ENCODE assay signal across 11 cellular contexts in the genomic region with DNA sequence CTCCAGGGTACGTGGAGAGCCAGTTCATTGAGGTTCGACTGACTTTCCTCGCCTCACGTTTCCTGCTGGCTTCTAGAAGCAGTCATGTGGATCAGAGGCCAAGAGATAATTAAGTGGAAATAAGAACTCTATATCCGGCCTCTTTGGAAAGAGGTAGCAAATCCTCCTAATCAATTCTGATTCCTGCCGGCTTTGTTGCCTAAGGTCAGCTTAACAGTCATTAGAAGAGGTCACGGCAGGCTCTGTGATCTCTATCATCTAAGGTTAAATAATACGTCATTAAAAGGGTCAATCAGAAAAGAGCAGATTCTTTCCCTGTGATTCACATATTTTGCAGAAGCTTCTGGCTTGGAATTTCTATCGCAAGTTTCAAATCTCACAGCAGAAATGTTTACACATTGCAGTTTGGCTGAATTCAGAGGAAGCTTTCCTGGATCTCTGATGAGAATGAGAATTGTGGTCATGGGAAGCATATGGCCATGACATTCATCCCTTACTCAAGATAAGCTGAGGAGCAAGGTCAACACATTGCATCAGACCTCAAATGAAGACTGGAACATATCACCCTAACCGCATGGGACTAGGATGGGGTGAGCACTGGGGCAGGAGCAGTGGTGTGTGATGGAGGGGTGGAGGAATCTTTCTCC.
DNase-seq lines count a peak whose midpoint lies in the region; ATAC-seq and TF ChIP-seq lines count a peak whose summit lies in the region.
"Had no signal": no experiment of that assay in that cellular context is flagged by ENCODE, and none has a peak within 500 bp of the region (broad histone marks: within the 10 kb centered on the region; RNA-seq: fewer than 3 reads in every experiment).

No MANE protein-coding gene starts in this region.

- intact Hi-C loops in MCF 10A (cut with micrococcal nuclease): no loop called here
- intact Hi-C loops in mammary epithelial cell (cut with micrococcal nuclease): no loop called here
- intact Hi-C loops in aorta (cut with DNase I): no loop called here

- WGBS in mammary epithelial cell (ENCODE audit: low coverage, missing lambda C conversion rate): 93% methylated on average over 10 of the region's 10 CpGs
- WGBS in aorta, 2 donors: 23 to 28% methylated on average over 10 of the region's 10 CpGs

- H3K4me3 ChIP-seq in mammary epithelial cell (replicated peaks in 1 of 3; ENCODE audit: insufficient read depth in 1 of 3, low read depth in 2 of 3, low read length in 3 of 3) (no peak overlapping the region), epithelial cell of proximal tubule (ENCODE audit: low read depth, low read length) (no peak overlapping the region), muscle layer of duodenum (ENCODE audit: low read depth in 1 of 2, low read length in 2 of 2) (no peak overlapping the region), aorta (ENCODE audit: low read length in 2 of 2) (no peak overlapping the region), MM.1S (ENCODE audit: low read length) (no peak overlapping the region)

- DNase-seq in MCF 10A (ENCODE audit: unreplicated experiment): peak; percentile 78
- DNase-seq in mammary epithelial cell: no peak
- DNase-seq in epithelial cell of proximal tubule (ENCODE audit: low read depth): peak; percentile 87
- no peak for DNase-seq in aorta
- DNase-seq in stimulated activated CD4-positive, alpha-beta T cell treated with anti-CD3 and anti-CD28 coated beads, Interleukin-2, amount 100 ng/mL, for 48 hours: no peak
- DNase-seq in MM.1S: no peak
- no peak for DNase-seq in germinal center (ENCODE audit: low spot score)
- DNase-seq: 8988T; activated T-cell treated with anti-CD3 and anti-CD28 coated beads, Interleukin-2, amount 50 U/mL, for 48 hours had no signal

- dilution Hi-C loops in mammary epithelial cell (cut with HindIII; ENCODE audit: low sequenced_read_pairs): no loop called here

- ATAC-seq in aorta (ENCODE audit: low FRiP score): peak; percentile 83
- ATAC-seq: Panc1 had no signal

- no peak overlapping the region for H3K9ac ChIP-seq in mammary epithelial cell (ENCODE audit: insufficient read depth, low read length)
- no peak overlapping the region for H3K9ac ChIP-seq in MM.1S (ENCODE audit: low read length)

- CTCF ChIA-PET in MCF 10A (lab: Yijun Ruan, JAX): interaction anchor here (0.7 to 0.8 kb wide), 3 partner anchors 13 to 42 kb away, joined by 3 to 4 read pairs (median 3); no protein-coding TSS in a partner anchor
- CTCF ChIA-PET in mammary epithelial cell (lab: Charles Lee; ENCODE audit: low non-redundant PET): no interaction called here

- no peaks in the 10 kb centered on the region for H3K9me2 ChIP-seq in MM.1S (replicated peaks; ENCODE audit: insufficient read depth, low read length)

- BruUV-seq in MCF 10A (replicated peaks; lab: Mats Ljungman, UMichigan) (no TSS peak), mammary epithelial cell (replicated peaks; lab: Mats Ljungman, UMichigan) (no TSS peak)

- TF ChIP-seq CTCF in MCF 10A (IDR thresholded peaks at IDR 0.05; ENCODE audit: unreplicated experiment) (no peak), mammary epithelial cell (conservative IDR thresholded peaks at IDR 0.05 in 1 of 2, IDR thresholded peaks at IDR 0.05 in 1 of 2; ENCODE audit: extremely low read depth in 1 of 2, insufficient read depth in 1 of 2, low read depth in 1 of 2, low read length in 2 of 2) (no peak), epithelial cell of proximal tubule (conservative IDR thresholded peaks at IDR 0.05; ENCODE audit: low read depth, low read length) (no peak), MM.1S (IDR thresholded peaks at IDR 0.05; ENCODE audit: low read length) (no peak)

- H3K27me3 Mint-ChIP-seq in MCF 10A (ENCODE audit: insufficient read depth, unreplicated experiment): no peaks in the 10 kb centered on the region

- no peak overlapping the region for H3K27ac ChIP-seq in mammary epithelial cell (ENCODE audit: insufficient read depth, low read depth, low read length)
- H3K27ac ChIP-seq in muscle layer of duodenum (ENCODE audit: low read length): peak overlapping the region; percentile 77
- H3K27ac ChIP-seq in aorta (ENCODE audit: low read depth in 1 of 2, low read length in 2 of 2): peak overlapping the region in 1 of 2 donors; percentile 48
- H3K27ac ChIP-seq in MM.1S (ENCODE audit: low read length): no peak overlapping the region

- H3K79me2 ChIP-seq in mammary epithelial cell (ENCODE audit: insufficient read depth, low read length) (no peaks in the 10 kb centered on the region), MM.1S (ENCODE audit: low read length) (no peaks in the 10 kb centered on the region)

- H4K20me1 ChIP-seq in mammary epithelial cell (ENCODE audit: insufficient read depth, low read length) (no peaks in the 10 kb centered on the region), MM.1S (ENCODE audit: insufficient read depth, low read length) (no peaks in the 10 kb centered on the region)

- H3K4me1 ChIP-seq in mammary epithelial cell (ENCODE audit: insufficient read depth, low read length) (no peaks in the 10 kb centered on the region), muscle layer of duodenum (ENCODE audit: control insufficient read depth in 1 of 2, insufficient read depth in 2 of 2, low read length in 2 of 2) (peaks cover 9 to 22% of the 10 kb centered on the region in 2 donors), aorta (ENCODE audit: control insufficient read depth in 1 of 2, insufficient read depth in 2 of 2, low read length in 2 of 2) (peaks cover 0 to 9% of the 10 kb centered on the region in 2 donors), MM.1S (ENCODE audit: low read length) (no peaks in the 10 kb centered on the region)

- H3K36me3 ChIP-seq in mammary epithelial cell (ENCODE audit: insufficient read depth, low read length): no peaks in the 10 kb centered on the region
- no peaks in the 10 kb centered on the region for H3K36me3 ChIP-seq in muscle layer of duodenum (ENCODE audit: control insufficient read depth in 1 of 2, insufficient read depth in 2 of 2, low read length in 2 of 2)
- H3K36me3 ChIP-seq in aorta (ENCODE audit: control insufficient read depth in 1 of 2, insufficient read depth in 2 of 2, low read length in 1 of 2): no peaks in the 10 kb centered on the region
- H3K36me3 ChIP-seq in MM.1S (replicated peaks; ENCODE audit: insufficient read depth, low read length): no peaks in the 10 kb centered on the region

- no peaks in the 10 kb centered on the region for H3K36me3 Mint-ChIP-seq in MCF 10A (ENCODE audit: insufficient read depth, unreplicated experiment)

- in situ Hi-C loops in mammary epithelial cell (cut with MboI; ENCODE audit: low sequenced_read_pairs in 2 of 2): no loop called here

- H3K4me2 ChIP-seq in mammary epithelial cell (ENCODE audit: insufficient read depth, low read depth, low read length): no peak overlapping the region
- no peak overlapping the region for H3K4me2 ChIP-seq in MM.1S (ENCODE audit: low read depth, low read length)

- H3K9me3 Mint-ChIP-seq in MCF 10A (ENCODE audit: unreplicated experiment): no peaks in the 10 kb centered on the region

- H3K9me3 ChIP-seq in mammary epithelial cell (replicated peaks; ENCODE audit: insufficient read depth, low read length): no peaks in the 10 kb centered on the region
- no peaks in the 10 kb centered on the region for H3K9me3 ChIP-seq in muscle layer of duodenum (ENCODE audit: control insufficient read depth in 1 of 2, low read length in 2 of 2)
- no peaks in the 10 kb centered on the region for H3K9me3 ChIP-seq in aorta (ENCODE audit: control insufficient read depth, low read length)
- H3K9me3 ChIP-seq in MM.1S (replicated peaks; ENCODE audit: insufficient read depth, low read length): no peaks in the 10 kb centered on the region

- peaks cover 8% of the 10 kb centered on the region for H3K4me1 Mint-ChIP-seq in MCF 10A (ENCODE audit: insufficient read depth, unreplicated experiment)

- H3K27me3 ChIP-seq in mammary epithelial cell (ENCODE audit: insufficient read depth, low read length) (no peaks in the 10 kb centered on the region), muscle layer of duodenum (ENCODE audit: low read depth, low read length) (no peaks in the 10 kb centered on the region), aorta (ENCODE audit: control insufficient read depth in 1 of 2, insufficient read depth in 2 of 2, low read length in 1 of 2) (no peaks in the 10 kb centered on the region), MM.1S (replicated peaks; ENCODE audit: insufficient read depth, low read length) (no peaks in the 10 kb centered on the region)

- POLR2A ChIA-PET in MCF 10A (lab: Yijun Ruan, JAX): interaction anchor here (1.3 to 2.6 kb wide), 2 partner anchors 13 to 20 kb away, joined by 3 to 8 read pairs; no protein-coding TSS in a partner anchor

- no peak overlapping the region for H3K4me3 Mint-ChIP-seq in MCF 10A (ENCODE audit: unreplicated experiment)

- peak overlapping the region; percentile 17 for H3K27ac Mint-ChIP-seq in MCF 10A (ENCODE audit: low read depth, unreplicated experiment)

- H2AFZ ChIP-seq in mammary epithelial cell (ENCODE audit: low read depth, low read length) (no peak overlapping the region), MM.1S (ENCODE audit: low read length) (no peak overlapping the region)

- no peaks in the 10 kb centered on the region for H3F3A ChIP-seq in MM.1S (ENCODE audit: insufficient read depth, low read length)

Comparison
In these comparisons a context has a peak if more than half of its experiments do, and no peak if none do; other contexts are left out.
1. DNase-seq: peak in MCF 10A (single experiment) and epithelial cell of proximal tubule (single experiment); none in mammary epithelial cell (single experiment), aorta (0 of 2), stimulated activated CD4-positive, alpha-beta T cell treated with anti-CD3 and anti-CD28 coated beads, Interleukin-2, amount 100 ng/mL, for 48 hours (0 of 2), MM.1S (single experiment) and germinal center (single experiment).